ENCODE assay signal across 24 cellular contexts in genomic region chr4:123593655-123594054, GRCh38.
"Had no signal": no experiment of that assay in that cellular context is flagged by ENCODE, and none has a peak within 500 bp of the region (broad histone marks: within the 10 kb centered on the region; RNA-seq: fewer than 3 reads in every experiment).

No MANE protein-coding gene starts in this region.

- H3K4me1 ChIP-seq: breast epithelium, testis had no signal

- H3K27ac ChIP-seq: breast epithelium, epithelial cell of prostate, hepatocyte, ovary, right lobe of liver, testis, transverse colon had no signal

- H3K36me3 Mint-ChIP-seq: activated naive CD4-positive, alpha-beta T cell treated with anti-CD3 and anti-CD28 coated beads, Interleukin-2, amount 50 U/mL, for 72 hours; mesothelial cell of epicardium; naive B cell had no signal

- H3K4me3 ChIP-seq: breast epithelium, hepatocyte, ovary, right lobe of liver, testis, transverse colon had no signal

- H3K9me3 ChIP-seq: breast epithelium, ovary, right lobe of liver, testis, transverse colon had no signal

- ATAC-seq: activated naive CD4-positive, alpha-beta T cell treated with anti-CD3 and anti-CD28 coated beads, Interleukin-2, amount 50 U/mL, for 72 hours; activated T-cell treated with anti-CD3 and anti-CD28 coated beads, Interleukin-2, amount 50 U/mL, for 4 hours; activated T-helper 17 cell treated with anti-CD3 and anti-CD28 coated beads, Interleukin-2, amount 50 U/mL, for 72 hours; left ventricle myocardium superior; right lobe of liver; stimulated activated naive CD8-positive, alpha-beta T cell treated with anti-CD3 and anti-CD28 coated beads, Interleukin-15, Interleukin-2, amounts not matched to agents 100 U/mL and 50 U/mL, for 24 hours had no signal

- FAIRE-seq: frontal cortex, TTC549 had no signal

- H3K9me3 Mint-ChIP-seq: activated B cell treated with CpG ODN at 0.5 μM for 24 hours; activated naive CD4-positive, alpha-beta T cell treated with anti-CD3 and anti-CD28 coated beads, Interleukin-2, amount 50 U/mL, for 72 hours; activated T-cell treated with anti-CD3 and anti-CD28 coated beads, Interleukin-2, amount 50 U/mL, for 4 hours; activated T-helper 17 cell treated with anti-CD3 and anti-CD28 coated beads, Interleukin-2, amount 50 U/mL, for 72 hours; endodermal cell had no signal

- H3K27ac Mint-ChIP-seq: activated B cell treated with CpG ODN at 0.5 μM for 24 hours; activated naive CD4-positive, alpha-beta T cell treated with anti-CD3 and anti-CD28 coated beads, Interleukin-2, amount 50 U/mL, for 72 hours; activated T-helper 17 cell treated with anti-CD3 and anti-CD28 coated beads, Interleukin-2, amount 50 U/mL, for 72 hours; endodermal cell; mesothelial cell of epicardium; progenitor cell of endocrine pancreas had no signal

- H3K27me3 ChIP-seq: breast epithelium, hepatocyte, ovary, right lobe of liver, testis, transverse colon had no signal

- DNase-seq: activated B cell treated with CpG ODN at 0.5 μM for 24 hours; activated CD4-positive, alpha-beta T cell treated with anti-CD3 and anti-CD28 coated beads, Interleukin-2, amount 50 U/mL, for 1 hour; activated T-cell treated with anti-CD3 and anti-CD28 coated beads, Interleukin-2, amount 50 U/mL, for 4 hours; central memory CD4-positive, alpha-beta T cell; endodermal cell; islet precursor cell; left ventricle myocardium superior; mammary epithelial cell; naive B cell; ovary; right lobe of liver; stimulated activated CD4-positive, alpha-beta T cell treated with anti-CD3 and anti-CD28 coated beads, Interleukin-2, amount 100 ng/mL, for 48 hours; stimulated activated naive CD8-positive, alpha-beta T cell treated with anti-CD3 and anti-CD28 coated beads, Interleukin-15, Interleukin-2, amounts not matched to agents 100 U/mL and 50 U/mL, for 24 hours; testis; transverse colon had no signal

- H3K36me3 ChIP-seq: breast epithelium, ovary, right lobe of liver, transverse colon had no signal

- H3K27me3 Mint-ChIP-seq: activated B cell treated with CpG ODN at 0.5 μM for 24 hours; activated T-helper 17 cell treated with anti-CD3 and anti-CD28 coated beads, Interleukin-2, amount 50 U/mL, for 72 hours; naive B cell; progenitor cell of endocrine pancreas had no signal

- H3K4me3 Mint-ChIP-seq: activated B cell treated with CpG ODN at 0.5 μM for 24 hours; activated T-cell treated with anti-CD3 and anti-CD28 coated beads, Interleukin-2, amount 50 U/mL, for 4 hours; activated T-helper 17 cell treated with anti-CD3 and anti-CD28 coated beads, Interleukin-2, amount 50 U/mL, for 72 hours; endodermal cell; mesothelial cell of epicardium; naive B cell had no signal
